ENCODE assay signal across 12 cellular contexts in the genomic region with DNA sequence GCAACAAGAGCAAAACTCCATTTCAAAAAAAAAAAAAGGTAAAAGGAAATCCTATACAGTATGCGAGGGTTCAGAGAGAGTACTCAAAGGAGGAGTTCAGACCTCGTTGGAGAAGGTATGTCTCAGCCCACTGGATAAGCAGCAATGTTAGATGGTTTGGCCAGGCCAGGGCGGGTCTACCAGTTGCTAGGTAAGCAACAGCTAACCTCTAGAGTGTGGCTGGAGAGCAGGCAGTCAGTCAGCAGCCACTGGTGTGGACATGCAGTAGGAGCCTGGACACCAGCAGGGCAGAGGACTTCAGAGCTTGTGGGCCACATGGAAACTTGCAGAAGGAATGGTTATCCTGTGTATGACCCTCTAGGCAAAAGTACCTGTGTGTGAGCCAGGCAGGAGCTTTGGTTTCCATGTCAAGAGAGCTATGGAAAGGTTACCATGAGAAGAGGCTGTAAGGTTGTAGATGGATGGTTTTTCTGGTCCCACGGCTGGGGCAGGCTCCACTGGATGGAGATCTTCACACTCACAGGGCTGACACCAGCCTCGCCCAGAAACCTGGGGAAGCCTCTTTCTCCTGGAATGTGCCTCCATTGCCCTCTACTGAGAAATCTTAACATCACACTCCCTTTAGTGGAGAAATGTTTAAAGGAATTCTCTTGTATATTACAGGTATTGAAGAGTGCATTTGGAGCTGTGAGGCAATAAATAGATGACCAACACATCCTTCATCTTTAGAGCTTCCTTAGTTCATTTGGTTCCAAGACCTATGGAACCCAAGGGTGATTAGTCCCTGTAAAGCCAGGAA.
A peak's percentile ranks its signal among the peaks of the same experiment; 100 is the strongest.
DNase-seq lines count a peak whose midpoint lies in the region; ATAC-seq, FAIRE-seq and TF ChIP-seq lines count a peak whose summit lies in the region.
"Had no signal": no experiment of that assay in that cellular context is flagged by ENCODE, and none has a peak within 500 bp of the region (broad histone marks: within the 10 kb centered on the region; RNA-seq: fewer than 3 reads in every experiment).

No MANE protein-coding gene starts in this region.

- no peaks in the 10 kb centered on the region for H3K4me1 Mint-ChIP-seq in Caco-2 (ENCODE audit: low read depth, unreplicated experiment)
- H3K4me1 Mint-ChIP-seq in astrocyte (ENCODE audit: low read depth, unreplicated experiment): no peaks in the 10 kb centered on the region
- H3K4me1 Mint-ChIP-seq in Calu3 (ENCODE audit: low read depth, unreplicated experiment): no peaks in the 10 kb centered on the region

- intact Hi-C loops in Caco-2 (cut with micrococcal nuclease; ENCODE audit: unreplicated experiment) (loop anchor here (10.0 kb wide), 1 partner anchor 124 kb away; the partner anchor contains the start of gene VWA2), left lung (cut with DNase I) (no loop called here), Calu3 (cut with micrococcal nuclease; ENCODE audit: unreplicated experiment) (no loop called here)

- H3K27me3 ChIP-seq in Caco-2 (replicated peaks; ENCODE audit: control insufficient read depth, insufficient read depth, low read length): no peaks in the 10 kb centered on the region
- peaks cover 3% of the 10 kb centered on the region for H3K27me3 ChIP-seq in astrocyte (ENCODE audit: insufficient read depth, low read length)
- H3K27me3 ChIP-seq in left lung: no peaks in the 10 kb centered on the region

- TF ChIP-seq CTCF in Caco-2 (IDR thresholded peaks at IDR 0.05; ENCODE audit: insufficient read depth in 1 of 2, low read depth in 1 of 2, low read length in 1 of 2, severe bottlenecking in 1 of 2, unreplicated experiment in 1 of 2): peak; percentile 35 to 52
- TF ChIP-seq CTCF in astrocyte (IDR thresholded peaks at IDR 0.05; ENCODE audit: insufficient read depth, low read depth, low read length): peak; percentile 20
- TF ChIP-seq CTCF in left lung (IDR thresholded peaks at IDR 0.05): no peak
- TF ChIP-seq CTCF in Calu3 (IDR thresholded peaks at IDR 0.05; ENCODE audit: unreplicated experiment): no peak

- ATAC-seq in left lung (peak; percentile 37), HG03457 (IDR thresholded peaks at IDR 0.05; ENCODE audit: unreplicated experiment) (no peak)

- DNase-seq in Caco-2: peak in 1 of 2 experiments; percentile 48
- DNase-seq in HT-29 (ENCODE audit: low spot score): peak; percentile 71
- no peak for DNase-seq in astrocyte (ENCODE audit: low read depth)
- no peak for DNase-seq in left lung
- DNase-seq in Calu3: no peak
- no peak for DNase-seq in NCI-H2227 (lab: John Stamatoyannopoulos, UW; ENCODE audit: unreplicated experiment)
- no peak for DNase-seq in NCI-H2081 (lab: John Stamatoyannopoulos, UW)
- DNase-seq: activated CD4-positive, CD25-positive, alpha-beta regulatory T cell treated with anti-CD3 and anti-CD28 coated beads, Interleukin-2, amount 50 U/mL, for 72 hours; GF-D8; NCI-H446 had no signal

- CTCF ChIA-PET in Caco-2 (lab: Charles Lee): interaction anchor here (0.6 to 1.0 kb wide), 3 partner anchors 10 to 556 kb away, joined by 3 to 5 read pairs (median 3); no protein-coding TSS in a partner anchor
- CTCF ChIA-PET in Calu3 (lab: Charles Lee): interaction anchor here (0.6 kb wide), 1 partner anchor 236 kb away, joined by 5 read pairs; no protein-coding TSS in a partner anchor

- no peak overlapping the region for H3K27ac Mint-ChIP-seq in Caco-2 (ENCODE audit: unreplicated experiment)
- H3K27ac Mint-ChIP-seq in astrocyte (ENCODE audit: unreplicated experiment): no peak overlapping the region
- H3K27ac Mint-ChIP-seq in Calu3 (ENCODE audit: unreplicated experiment): no peak overlapping the region

- no peak for FAIRE-seq in astrocyte (lab: Jason Lieb, UNC)

- H3K9me3 Mint-ChIP-seq in Caco-2 (ENCODE audit: unreplicated experiment) (no peaks in the 10 kb centered on the region), astrocyte (ENCODE audit: unreplicated experiment) (no peaks in the 10 kb centered on the region), Calu3 (ENCODE audit: low read depth, unreplicated experiment) (no peaks in the 10 kb centered on the region)

- POLR2A ChIA-PET in Caco-2 (lab: Charles Lee): no interaction called here

- H3K9ac ChIP-seq in astrocyte (ENCODE audit: low read length): no peak overlapping the region

- no peaks in the 10 kb centered on the region for H4K20me1 ChIP-seq in astrocyte (ENCODE audit: insufficient read depth, low read length)

- no peaks in the 10 kb centered on the region for H3K79me2 ChIP-seq in astrocyte (ENCODE audit: insufficient read depth, low read length)

- H3K27me3 Mint-ChIP-seq in Caco-2 (ENCODE audit: insufficient read depth, unreplicated experiment): no peaks in the 10 kb centered on the region
- H3K27me3 Mint-ChIP-seq in astrocyte (ENCODE audit: low read depth, unreplicated experiment): peaks cover 37% of the 10 kb centered on the region
- H3K27me3 Mint-ChIP-seq in Calu3 (ENCODE audit: unreplicated experiment): no peaks in the 10 kb centered on the region

- H3K27ac ChIP-seq in astrocyte (ENCODE audit: low read depth, low read length): no peak overlapping the region
- no peak overlapping the region for H3K27ac ChIP-seq in left lung
- H3K27ac ChIP-seq: neutrophil had no signal

- H3K4me3 ChIP-seq in Caco-2 (ENCODE audit: low read depth, low read length) (no peak overlapping the region), astrocyte (ENCODE audit: insufficient read depth, low read depth, low read length) (no peak overlapping the region), left lung (no peak overlapping the region)

- H3K4me1 ChIP-seq in Caco-2: no peaks in the 10 kb centered on the region
- no peaks in the 10 kb centered on the region for H3K4me1 ChIP-seq in astrocyte (ENCODE audit: insufficient read depth, low read length)
- no peaks in the 10 kb centered on the region for H3K4me1 ChIP-seq in left lung

- H3K9me3 ChIP-seq in Caco-2: no peaks in the 10 kb centered on the region
- no peaks in the 10 kb centered on the region for H3K9me3 ChIP-seq in astrocyte (ENCODE audit: insufficient read depth, low read depth, low read length)
- H3K9me3 ChIP-seq in left lung: no peaks in the 10 kb centered on the region
- H3K9me3 ChIP-seq: neutrophil had no signal

- no peak overlapping the region for H3K4me2 ChIP-seq in astrocyte (ENCODE audit: low read length)

- no peaks in the 10 kb centered on the region for H3K36me3 Mint-ChIP-seq in Caco-2 (ENCODE audit: insufficient read depth, unreplicated experiment)
- H3K36me3 Mint-ChIP-seq in astrocyte (ENCODE audit: low read depth, unreplicated experiment): no peaks in the 10 kb centered on the region
- no peaks in the 10 kb centered on the region for H3K36me3 Mint-ChIP-seq in Calu3 (ENCODE audit: insufficient read depth, unreplicated experiment)

- H3K36me3 ChIP-seq in Caco-2 (ENCODE audit: control insufficient read depth, insufficient read depth, low read length) (no peaks in the 10 kb centered on the region), astrocyte (ENCODE audit: insufficient read depth, low read length) (no peaks in the 10 kb centered on the region), left lung (no peaks in the 10 kb centered on the region)
- H3K36me3 ChIP-seq: neutrophil had no signal

- H3K4me3 Mint-ChIP-seq in Caco-2 (ENCODE audit: unreplicated experiment): no peak overlapping the region
- H3K4me3 Mint-ChIP-seq in astrocyte (ENCODE audit: unreplicated experiment): no peak overlapping the region
- H3K4me3 Mint-ChIP-seq in Calu3 (ENCODE audit: low read depth, unreplicated experiment): no peak overlapping the region

- no peak overlapping the region for H2AFZ ChIP-seq in astrocyte (ENCODE audit: low read depth, low read length)

- BruUV-seq in Caco-2 (replicated peaks; lab: Mats Ljungman, UMichigan) (no TSS peak), Calu3 (replicated peaks; lab: Mats Ljungman, UMichigan) (no TSS peak)

Comparison
In these comparisons a context has a peak if more than half of its experiments do, and no peak if none do; other contexts are left out.
1. CTCF ChIP-seq: peak in Caco-2 (2 of 2) and astrocyte (single experiment); none in left lung (0 of 2) and Calu3 (single experiment).